8 cellular contexts compared by ENCODE assay signal in the genomic region with DNA sequence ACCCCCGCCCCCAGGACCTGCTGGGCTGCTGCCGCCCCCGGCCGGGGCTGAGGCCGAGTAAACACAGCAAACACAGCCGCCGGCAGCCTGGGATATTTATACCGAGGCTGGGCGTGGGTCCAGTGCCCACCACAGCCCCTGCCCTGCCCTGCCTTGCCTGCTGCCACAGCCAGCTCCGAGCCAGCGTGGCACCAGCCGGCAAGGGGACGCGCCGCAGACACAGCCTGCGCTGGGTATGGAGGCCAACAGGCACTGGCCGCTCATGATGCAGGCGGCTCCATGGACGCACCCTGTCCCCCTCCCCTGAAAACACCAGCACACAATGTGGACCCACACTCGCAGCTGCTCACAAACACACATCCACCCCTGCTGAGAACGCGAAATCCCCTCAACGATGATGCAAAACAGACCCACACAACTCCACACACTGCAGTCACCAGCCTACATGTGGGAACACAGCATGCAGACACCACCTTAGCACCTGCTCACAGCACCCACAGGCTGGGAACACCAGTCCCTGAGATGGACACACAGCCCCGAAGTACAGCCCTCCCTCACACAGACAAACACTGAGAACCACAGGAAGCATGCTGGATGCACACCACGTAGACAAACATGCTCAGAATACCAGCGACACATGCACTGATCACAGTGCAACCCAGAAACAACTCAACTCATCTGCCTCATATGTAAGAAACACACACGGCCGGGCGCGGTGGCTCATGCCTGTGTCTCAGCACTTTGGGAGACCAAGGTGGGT. TPM values are rescaled to one million over a fixed set of nuclear protein-coding genes. Genes with fewer than 3 reads are reported as not detected.
DNase-seq lines count a peak whose midpoint lies in the region; ATAC-seq and TF ChIP-seq lines count a peak whose summit lies in the region.

No MANE protein-coding gene starts in this region.

- peak; percentile 79 for DNase-seq in AG04449 (ENCODE audit: low read depth, low spot score)
- peak; percentile 71 for DNase-seq in GM19238 (ENCODE audit: insufficient read length, low spot score)
- DNase-seq in activated T-cell treated with anti-CD3 and anti-CD28 coated beads, Interleukin-2, amount 50 U/mL, for 48 hours, result peak; percentile 50 to 52
- peak; percentile 84 for DNase-seq in Right ventricle myocardium inferior (ENCODE audit: missing footprints)
- DNase-seq in psoas muscle, result no peak
- no peak for DNase-seq in effector CD8-positive, alpha-beta T cell (lab: John Stamatoyannopoulos, UW)
- no peak for DNase-seq in HuH-7 (ENCODE audit: low spot score)

- CTCF ChIA-PET in AG04449 (lab: Yijun Ruan, JAX), result interaction anchor here (0.7 to 7.9 kb wide), 4 partner anchors 11 to 29 kb away, joined by 3 to 53 read pairs (median 4); no protein-coding TSS in a partner anchor

- no peaks in the 10 kb centered on the region for H3K27me3 ChIP-seq in psoas muscle (ENCODE audit: insufficient read depth in 3 of 3, low read length in 2 of 3)

- peak overlapping the region; percentile 30 for H3K4me3 ChIP-seq in AG04449 (ENCODE audit: low read depth, low read length)
- peak overlapping the region; percentile 53 for H3K4me3 ChIP-seq in psoas muscle

- no peaks in the 10 kb centered on the region for H3K9me3 ChIP-seq in psoas muscle

- 20 to 21% (median 21%) methylated on average over 21 to 30 of the region's 30 CpGs for WGBS in psoas muscle, 3 donors

- H3K4me1 ChIP-seq in psoas muscle, result peaks cover 59% of the 10 kb centered on the region

- peak overlapping the region; percentile 72 for H3K27ac ChIP-seq in psoas muscle

- peak; percentile 5 for ATAC-seq in Right ventricle myocardium inferior
- peak; percentile 18 to 36 (median 24) for ATAC-seq in psoas muscle
- ATAC-seq in GM21737 (IDR thresholded peaks at IDR 0.05; ENCODE audit: unreplicated experiment), result no peak

- POLR2A ChIA-PET in AG04449 (lab: Yijun Ruan, JAX), result interaction anchor here (0.5 to 1.2 kb wide), 2 partner anchors 10 to 27 kb away, joined by 3 to 5 read pairs; a partner anchor contains a TSS

- H3K36me3 ChIP-seq in psoas muscle (ENCODE audit: insufficient read depth in 1 of 2, low read depth in 1 of 2), result peaks cover 0 to 13% of the 10 kb centered on the region in 2 donors

- no peak for TF ChIP-seq CTCF in AG04449 (IDR thresholded peaks at IDR 0.05; ENCODE audit: insufficient read depth, low read length, missing control alignments)
- no peak for TF ChIP-seq CTCF in psoas muscle (IDR thresholded peaks at IDR 0.05)

- intact Hi-C loops in Right ventricle myocardium inferior (cut with DNase I) (loop anchor here (1.0 kb wide), 1 partner anchor 25 kb away; no protein-coding TSS in a partner anchor), psoas muscle (cut with DNase I) (no loop called here)

RNA-seq across cellular contexts. Expression of a gene that starts 16.2 kb away (rescaled TPM):
- 14.6 TPM for total RNA-seq in Right ventricle myocardium inferior
- total RNA-seq in psoas muscle, result 10 to 100 TPM; 15.5 to 25.7 (median 21.6) TPM
- polyA plus RNA-seq in psoas muscle, result 10 to 100 TPM; 13.7 to 23.7 (median 19.9) TPM

RNA-seq across cellular contexts. Expression of a gene that starts 27.6 kb away (rescaled TPM):
- total RNA-seq in Right ventricle myocardium inferior, result 15.0 TPM
- 10 to 100 TPM in 2 of 4 donors, 1 to 10 TPM in 2; 8.2 to 10.8 (median 10.1) TPM for total RNA-seq in psoas muscle
- polyA plus RNA-seq in psoas muscle, result 10 to 100 TPM in 1 of 3 donors, 1 to 10 TPM in 2; 2.8 to 10.5 (median 3.2) TPM

RNA-seq across cellular contexts. Expression of a gene that starts 37.8 kb away (rescaled TPM):
- 3.2 TPM for total RNA-seq in Right ventricle myocardium inferior
- total RNA-seq in psoas muscle, result 1 to 10 TPM; 1.7 to 2.5 (median 2.0) TPM
- 10 to 100 TPM in 1 of 3 donors, 1 to 10 TPM in 2; 7.9 to 13.1 (median 9.3) TPM for polyA plus RNA-seq in psoas muscle

RNA-seq across cellular contexts. Expression of a gene that starts 50.2 kb away (rescaled TPM):
- total RNA-seq in Right ventricle myocardium inferior (3.8 TPM), psoas muscle (1 to 10 TPM; 1.4 to 2.6 (median 1.7) TPM)
- polyA plus RNA-seq in psoas muscle, result 1 to 10 TPM in 2 of 3 donors, under 1 TPM in 1; 0.88 to 3.1 (median 2.5) TPM

Comparison
In these comparisons a context has a peak if more than half of its experiments do, and no peak if none do; other contexts are left out.
1. DNase-seq: peak in AG04449 (single experiment), GM19238 (single experiment), activated T-cell treated with anti-CD3 and anti-CD28 coated beads, Interleukin-2, amount 50 U/mL, for 48 hours (2 of 2) and Right ventricle myocardium inferior (single experiment); none in psoas muscle (0 of 2), effector CD8-positive, alpha-beta T cell (single experiment) and HuH-7 (single experiment).